In the genomic region with DNA sequence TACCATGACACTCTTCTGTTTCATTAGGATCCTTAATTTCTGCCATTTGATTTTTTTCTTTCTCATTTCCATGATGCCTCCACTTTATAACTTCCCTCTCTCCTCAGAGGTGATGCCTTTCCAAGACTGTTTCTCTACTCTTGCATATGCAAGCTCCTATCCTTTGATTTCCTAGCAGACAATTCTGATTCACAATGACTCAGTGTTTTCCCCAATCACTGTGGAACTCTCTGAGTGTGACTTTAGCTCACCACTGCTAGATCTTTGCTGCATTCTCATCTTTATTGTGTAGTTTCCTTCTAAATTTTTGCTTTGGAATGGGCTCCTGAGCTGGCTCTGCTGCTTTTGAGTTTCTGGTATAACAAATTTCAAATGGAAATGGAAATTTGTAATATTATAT, we compare ENCODE assay signal across 16 cellular contexts.
A peak's percentile ranks its signal among the peaks of the same experiment; 100 is the strongest.
DNase-seq lines count a peak whose midpoint lies in the region; ATAC-seq and TF ChIP-seq lines count a peak whose summit lies in the region.
"Had no signal": no experiment of that assay in that cellular context is flagged by ENCODE, and none has a peak within 500 bp of the region (broad histone marks: within the 10 kb centered on the region; RNA-seq: fewer than 3 reads in every experiment).

No MANE protein-coding gene starts in this region.

- ATAC-seq in left cardiac atrium (no peak), GM21367 (IDR thresholded peaks at IDR 0.05; ENCODE audit: unreplicated experiment) (no peak)

- no peaks in the 10 kb centered on the region for H3K27me3 ChIP-seq in brain microvascular endothelial cell (replicated peaks)
- H3K27me3 ChIP-seq: neural progenitor cell had no signal

- no peak for TF ChIP-seq CTCF in brain microvascular endothelial cell (IDR thresholded peaks at IDR 0.05; ENCODE audit: low read depth, low read length, missing control alignments)

- H3K4me3 ChIP-seq in brain microvascular endothelial cell (ENCODE audit: low read depth, low read length) = no peak overlapping the region
- H3K4me3 ChIP-seq: coronary artery, neural progenitor cell had no signal

- H3K36me3 ChIP-seq in brain microvascular endothelial cell (replicated peaks) = no peaks in the 10 kb centered on the region
- H3K36me3 ChIP-seq: neural progenitor cell had no signal

- intact Hi-C loops in left cardiac atrium (cut with DNase I) = no loop called here

- no peak overlapping the region for H3K27ac ChIP-seq in brain microvascular endothelial cell
- H3K27ac ChIP-seq: C4-2B, coronary artery, neural progenitor cell had no signal

- in situ Hi-C loops in brain microvascular endothelial cell (cut with HindIII; ENCODE audit: low pct_ligation_motif_present, low sequenced_read_pairs) = no loop called here

- peak; percentile 44 for DNase-seq in AG08396 (ENCODE audit: low spot score)
- peak; percentile 80 for DNase-seq in HT1080 (ENCODE audit: low read depth)
- peak; percentile 27 for DNase-seq in brain microvascular endothelial cell
- DNase-seq in iris pigment epithelial cell (ENCODE audit: low read depth) = peak; percentile 81
- no peak for DNase-seq in GM19238 (ENCODE audit: insufficient read length, low spot score)
- DNase-seq in left cardiac atrium = no peak
- no peak for DNase-seq in NCI-H748 (lab: John Stamatoyannopoulos, UW; ENCODE audit: unreplicated experiment)
- DNase-seq: activated naive CD4-positive, alpha-beta T cell treated with anti-CD3 and anti-CD28 coated beads, Interleukin-2, amount 10 ng/mL, durations not matched to agents 7 days and 5 days; GF-D8; NCI-H1105; NCI-H526 treated with DMSO at 0.1 percent for 48 hours; SHP77 had no signal

Comparison
In these comparisons a context has a peak if more than half of its experiments do, and no peak if none do; other contexts are left out.
1. DNase-seq: peak in AG08396 (single experiment), HT1080 (single experiment), brain microvascular endothelial cell (single experiment) and iris pigment epithelial cell (single experiment); none in GM19238 (single experiment), left cardiac atrium (single experiment) and NCI-H748 (single experiment).